Comparison of ENCODE assay signal across 12 cellular contexts in the genomic region with DNA sequence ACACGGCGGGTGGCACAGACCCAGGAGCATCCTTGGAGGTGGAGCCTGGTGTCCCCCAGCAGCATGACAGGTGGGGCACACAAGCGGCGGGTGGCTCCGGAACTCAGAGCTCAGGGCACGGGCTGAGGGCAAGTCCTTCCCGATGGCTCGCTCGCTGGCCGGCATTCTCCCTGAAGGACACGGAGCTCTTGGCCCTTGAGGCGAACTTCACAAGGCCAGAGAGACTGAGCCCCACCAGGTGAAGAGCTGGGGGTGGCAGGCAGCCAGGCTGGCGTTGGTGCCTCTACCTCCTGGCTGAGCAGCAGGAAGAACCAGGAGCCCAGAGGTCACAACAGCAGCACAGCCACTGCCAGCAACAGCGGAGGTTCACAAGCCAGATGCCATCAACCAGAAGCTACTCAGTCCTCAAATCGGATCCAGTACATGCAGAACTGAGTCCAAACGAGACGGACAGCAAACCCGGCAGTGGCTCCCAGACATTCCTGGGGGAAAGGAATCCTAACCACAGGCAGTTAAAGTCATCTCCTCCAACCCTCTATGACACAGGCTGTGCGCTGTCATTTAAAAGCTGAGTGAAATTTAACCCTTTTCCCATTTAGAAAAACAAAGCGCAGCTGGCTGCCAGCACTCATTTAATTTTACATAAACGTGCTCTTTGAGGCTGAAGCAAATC. TPM values are rescaled to one million over a fixed set of nuclear protein-coding genes. Genes with fewer than 3 reads are reported as not detected.
DNase-seq lines count a peak whose midpoint lies in the region; ATAC-seq and TF ChIP-seq lines count a peak whose summit lies in the region.
"Had no signal": no experiment of that assay in that cellular context is flagged by ENCODE, and none has a peak within 500 bp of the region (broad histone marks: within the 10 kb centered on the region; RNA-seq: fewer than 3 reads in every experiment).

No MANE protein-coding gene starts in this region.

- H3K4me3 Mint-ChIP-seq in activated CD8-positive, alpha-beta memory T cell treated with anti-CD3 and anti-CD28 coated beads, Interleukin-2, amount 10 ng/mL, durations not matched to agents 7 days and 5 days = no peak overlapping the region
- H3K4me3 Mint-ChIP-seq: activated naive CD8-positive, alpha-beta T cell treated with anti-CD3 and anti-CD28 coated beads, Interleukin-2, amount 10 ng/mL, durations not matched to agents 7 days and 5 days; immature natural killer cell had no signal

- no peaks in the 10 kb centered on the region for H3K9me3 Mint-ChIP-seq in activated CD8-positive, alpha-beta memory T cell treated with anti-CD3 and anti-CD28 coated beads, Interleukin-2, amount 10 ng/mL, durations not matched to agents 7 days and 5 days (ENCODE audit: low read depth)
- H3K9me3 Mint-ChIP-seq: activated naive CD8-positive, alpha-beta T cell treated with anti-CD3 and anti-CD28 coated beads, Interleukin-2, amount 10 ng/mL, durations not matched to agents 7 days and 5 days; immature natural killer cell had no signal

- H3K36me3 Mint-ChIP-seq in activated CD8-positive, alpha-beta memory T cell treated with anti-CD3 and anti-CD28 coated beads, Interleukin-2, amount 10 ng/mL, durations not matched to agents 7 days and 5 days = no peaks in the 10 kb centered on the region

- no peak for TF ChIP-seq CTCF in cardiac fibroblast (IDR thresholded peaks at IDR 0.05; ENCODE audit: low read depth, low read length)

- H3K4me1 Mint-ChIP-seq in activated CD8-positive, alpha-beta memory T cell treated with anti-CD3 and anti-CD28 coated beads, Interleukin-2, amount 10 ng/mL, durations not matched to agents 7 days and 5 days = peaks cover 10% of the 10 kb centered on the region
- H3K4me1 Mint-ChIP-seq: activated naive CD8-positive, alpha-beta T cell treated with anti-CD3 and anti-CD28 coated beads, Interleukin-2, amount 10 ng/mL, durations not matched to agents 7 days and 5 days had no signal

- H3K4me3 ChIP-seq in cardiac fibroblast (replicated peaks in 1 of 2; ENCODE audit: low read depth in 2 of 2, low read length in 2 of 2) = no peak overlapping the region

- H3K27ac Mint-ChIP-seq in activated CD8-positive, alpha-beta memory T cell treated with anti-CD3 and anti-CD28 coated beads, Interleukin-2, amount 10 ng/mL, durations not matched to agents 7 days and 5 days = no peak overlapping the region
- H3K27ac Mint-ChIP-seq: activated naive CD8-positive, alpha-beta T cell treated with anti-CD3 and anti-CD28 coated beads, Interleukin-2, amount 10 ng/mL, durations not matched to agents 7 days and 5 days; immature natural killer cell had no signal

- no peaks in the 10 kb centered on the region for H3K27me3 Mint-ChIP-seq in activated CD8-positive, alpha-beta memory T cell treated with anti-CD3 and anti-CD28 coated beads, Interleukin-2, amount 10 ng/mL, durations not matched to agents 7 days and 5 days
- H3K27me3 Mint-ChIP-seq: activated naive CD8-positive, alpha-beta T cell treated with anti-CD3 and anti-CD28 coated beads, Interleukin-2, amount 10 ng/mL, durations not matched to agents 7 days and 5 days had no signal

- ATAC-seq in activated CD8-positive, alpha-beta memory T cell treated with anti-CD3 and anti-CD28 coated beads, Interleukin-2, amount 10 ng/mL, durations not matched to agents 7 days and 5 days = no peak
- ATAC-seq in GM21423 (IDR thresholded peaks at IDR 0.05; ENCODE audit: unreplicated experiment) (no peak), HG02840 (IDR thresholded peaks at IDR 0.05; ENCODE audit: low FRiP score, unreplicated experiment) (no peak)
- ATAC-seq: right cardiac atrium had no signal

- DNase-seq in activated CD8-positive, alpha-beta memory T cell treated with anti-CD3 and anti-CD28 coated beads, Interleukin-2, amount 50 U/mL, for 48 hours = peak; percentile 15
- DNase-seq in activated CD8-positive, alpha-beta memory T cell treated with anti-CD3 and anti-CD28 coated beads, Interleukin-2, amount 10 ng/mL, durations not matched to agents 7 days and 5 days = no peak
- peak; percentile 20 to 34 for DNase-seq in cardiac fibroblast (ENCODE audit: low read depth in 2 of 2)
- DNase-seq in myocyte (ENCODE audit: low read depth) = peak; percentile 89
- no peak for DNase-seq in stimulated activated naive CD4-positive, alpha-beta T cell (lab: John Stamatoyannopoulos, UW)
- DNase-seq in NCI-H2081 (lab: John Stamatoyannopoulos, UW) = no peak
- DNase-seq: activated naive CD8-positive, alpha-beta T cell treated with anti-CD3 and anti-CD28 coated beads, Interleukin-2, amount 10 ng/mL, durations not matched to agents 7 days and 5 days; immature natural killer cell; NCI-H2107 had no signal

- CTCF ChIA-PET in activated CD8-positive, alpha-beta memory T cell treated with anti-CD3 and anti-CD28 coated beads, Interleukin-2, amount 10 ng/mL, durations not matched to agents 7 days and 5 days (lab: Charles Lee) = no interaction called here

RNA-seq across cellular contexts. Expression of gene NPHP4, which starts 54.0 kb away (rescaled TPM):
- total RNA-seq in activated CD8-positive, alpha-beta memory T cell treated with anti-CD3 and anti-CD28 coated beads, Interleukin-2, amount 10 ng/mL, durations not matched to agents 7 days and 5 days = 10 to 100 TPM; 15.4 to 20.3 TPM
- total RNA-seq in myocyte = 2.9 and 4.4 TPM in 2 replicates
- polyA plus RNA-seq in myocyte (2012) = 7.7 TPM

Comparison
In these comparisons a context has a peak if more than half of its experiments do, and no peak if none do; other contexts are left out.
1. DNase-seq: peak in activated CD8-positive, alpha-beta memory T cell treated with anti-CD3 and anti-CD28 coated beads, Interleukin-2, amount 50 U/mL, for 48 hours (single experiment), cardiac fibroblast (2 of 2) and myocyte (single experiment); none in activated CD8-positive, alpha-beta memory T cell treated with anti-CD3 and anti-CD28 coated beads, Interleukin-2, amount 10 ng/mL, durations not matched to agents 7 days and 5 days (single experiment), stimulated activated naive CD4-positive, alpha-beta T cell (0 of 6) and NCI-H2081 (0 of 2).